Comparison of ENCODE assay signal across 12 cellular contexts in the genomic region with DNA sequence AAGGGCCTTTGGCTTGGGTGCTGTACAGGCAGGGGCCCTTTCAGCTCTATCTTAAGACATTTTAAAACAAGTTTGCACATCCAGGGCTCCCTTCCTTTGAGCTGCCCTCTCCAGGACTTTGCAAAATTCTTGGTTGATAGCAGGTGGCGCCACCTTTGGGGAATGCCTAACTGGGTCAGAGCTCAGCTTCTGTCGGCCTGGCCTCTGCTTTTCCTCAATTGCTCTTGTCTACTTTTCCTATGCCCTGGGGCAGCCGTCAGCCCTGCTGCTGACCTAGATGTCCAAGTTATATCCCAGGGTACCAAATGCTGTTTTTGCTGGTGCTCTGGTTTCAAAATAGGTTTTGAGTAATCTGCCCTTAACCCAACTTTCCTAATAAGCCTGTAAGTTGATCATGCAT.
A peak's percentile ranks its signal among the peaks of the same experiment; 100 is the strongest.
DNase-seq lines count a peak whose midpoint lies in the region; TF ChIP-seq lines count a peak whose summit lies in the region.
"Had no signal": no experiment of that assay in that cellular context is flagged by ENCODE, and none has a peak within 500 bp of the region (broad histone marks: within the 10 kb centered on the region; RNA-seq: fewer than 3 reads in every experiment).

No MANE protein-coding gene starts in this region.

- H4K20me1 ChIP-seq in Loucy (ENCODE audit: insufficient read depth, low read length, poor library complexity, severe bottlenecking) (no peaks in the 10 kb centered on the region), osteoblast (ENCODE audit: insufficient read depth, low read length) (no peaks in the 10 kb centered on the region)

- H3K9me3 ChIP-seq in Loucy (ENCODE audit: insufficient read depth, low read depth, low read length) (no peaks in the 10 kb centered on the region), osteoblast (ENCODE audit: low read depth, low read length) (no peaks in the 10 kb centered on the region)
- H3K9me3 ChIP-seq: transverse colon had no signal

- TF ChIP-seq CTCF in Loucy (conservative IDR thresholded peaks at IDR 0.05; ENCODE audit: low read length) = peak; percentile 62
- peak; percentile 22 for TF ChIP-seq CTCF in osteoblast (IDR thresholded peaks at IDR 0.05; ENCODE audit: extremely low read depth, low read depth, low read length)

- H3K36me3 ChIP-seq in Loucy (ENCODE audit: insufficient read depth, low read length) (no peaks in the 10 kb centered on the region), osteoblast (ENCODE audit: insufficient read depth, low read length) (no peaks in the 10 kb centered on the region)
- H3K36me3 ChIP-seq: transverse colon had no signal

- no peaks in the 10 kb centered on the region for H3K27me3 Mint-ChIP-seq in activated T-cell treated with anti-CD3 and anti-CD28 coated beads, Interleukin-2, amount 50 U/mL, for 24 hours

- no peaks in the 10 kb centered on the region for H3K4me1 ChIP-seq in Loucy (ENCODE audit: insufficient read depth, low read length, poor library complexity, severe bottlenecking)
- no peaks in the 10 kb centered on the region for H3K4me1 ChIP-seq in osteoblast (ENCODE audit: insufficient read depth, low read length)
- H3K4me1 ChIP-seq: transverse colon had no signal

- no peak overlapping the region for H3K27ac ChIP-seq in osteoblast (ENCODE audit: low read depth, low read length)
- H3K27ac ChIP-seq: transverse colon had no signal

- H2AFZ ChIP-seq in Loucy (ENCODE audit: low read length) (no peak overlapping the region), osteoblast (ENCODE audit: low read length) (no peak overlapping the region)

- DNase-seq in activated T-cell treated with anti-CD3 and anti-CD28 coated beads for 1 hour (ENCODE audit: low read depth) = peak; percentile 22
- no peak for DNase-seq in activated T-cell treated with anti-CD3 and anti-CD28 coated beads for 4 hours
- DNase-seq in activated T-cell treated with anti-CD3 and anti-CD28 coated beads, Interleukin-2, amount 50 U/mL, for 24 hours = no peak
- DNase-seq in osteoblast (ENCODE audit: insufficient read length, low spot score, missing footprints) = no peak
- DNase-seq in NCI-H446 treated with DMSO at 0.1 percent for 48 hours (lab: John Stamatoyannopoulos, UW) = no peak
- DNase-seq in epidermal melanocyte (ENCODE audit: insufficient read length, low spot score) = no peak
- DNase-seq in NCI-H187 (lab: John Stamatoyannopoulos, UW) = no peak
- DNase-seq: aorta, MV-4-11, nucleus accumbens, transverse colon had no signal

- no peak overlapping the region for H3K4me3 ChIP-seq in Loucy (ENCODE audit: low read length, poor library complexity, severe bottlenecking)
- H3K4me3 ChIP-seq in osteoblast (ENCODE audit: insufficient read depth, low read length) = no peak overlapping the region
- H3K4me3 ChIP-seq: transverse colon had no signal

- H3K4me3 Mint-ChIP-seq in activated T-cell treated with anti-CD3 and anti-CD28 coated beads, Interleukin-2, amount 50 U/mL, for 24 hours = no peak overlapping the region

- H3K4me2 ChIP-seq in Loucy (ENCODE audit: low read depth, low read length, poor library complexity, severe bottlenecking) (no peak overlapping the region), osteoblast (ENCODE audit: insufficient read depth, low read length) (no peak overlapping the region)

- H3K36me3 Mint-ChIP-seq in activated T-cell treated with anti-CD3 and anti-CD28 coated beads, Interleukin-2, amount 50 U/mL, for 24 hours (ENCODE audit: low read depth) = peaks cover 94% of the 10 kb centered on the region

- H3K9me2 ChIP-seq in Loucy (replicated peaks; ENCODE audit: low read depth, low read length) = no peaks in the 10 kb centered on the region

- H3K79me2 ChIP-seq in Loucy (ENCODE audit: insufficient read depth, low read length) = no peaks in the 10 kb centered on the region
- H3K79me2 ChIP-seq in osteoblast (ENCODE audit: insufficient read depth, low read length) = no peaks in the 10 kb centered on the region

- H3K9me3 Mint-ChIP-seq in activated T-cell treated with anti-CD3 and anti-CD28 coated beads, Interleukin-2, amount 50 U/mL, for 24 hours = no peaks in the 10 kb centered on the region

- H3K27me3 ChIP-seq in Loucy (ENCODE audit: insufficient read depth, low read length, poor library complexity, severe bottlenecking) = no peaks in the 10 kb centered on the region
- H3K27me3 ChIP-seq in osteoblast (ENCODE audit: insufficient read depth, low read length) = no peaks in the 10 kb centered on the region
- H3K27me3 ChIP-seq: transverse colon had no signal

- H3K4me1 Mint-ChIP-seq in activated T-cell treated with anti-CD3 and anti-CD28 coated beads, Interleukin-2, amount 50 U/mL, for 24 hours (ENCODE audit: low read depth) = peaks cover 21% of the 10 kb centered on the region

- H3K27ac Mint-ChIP-seq in activated T-cell treated with anti-CD3 and anti-CD28 coated beads, Interleukin-2, amount 50 U/mL, for 24 hours = peak overlapping the region; percentile 63

- H3F3A ChIP-seq in Loucy (ENCODE audit: low read depth) = no peaks in the 10 kb centered on the region

- no peak overlapping the region for H3K9ac ChIP-seq in Loucy (ENCODE audit: low read depth, low read length, poor library complexity, severe bottlenecking)
